14 cellular contexts compared by ENCODE assay signal in the genomic region with DNA sequence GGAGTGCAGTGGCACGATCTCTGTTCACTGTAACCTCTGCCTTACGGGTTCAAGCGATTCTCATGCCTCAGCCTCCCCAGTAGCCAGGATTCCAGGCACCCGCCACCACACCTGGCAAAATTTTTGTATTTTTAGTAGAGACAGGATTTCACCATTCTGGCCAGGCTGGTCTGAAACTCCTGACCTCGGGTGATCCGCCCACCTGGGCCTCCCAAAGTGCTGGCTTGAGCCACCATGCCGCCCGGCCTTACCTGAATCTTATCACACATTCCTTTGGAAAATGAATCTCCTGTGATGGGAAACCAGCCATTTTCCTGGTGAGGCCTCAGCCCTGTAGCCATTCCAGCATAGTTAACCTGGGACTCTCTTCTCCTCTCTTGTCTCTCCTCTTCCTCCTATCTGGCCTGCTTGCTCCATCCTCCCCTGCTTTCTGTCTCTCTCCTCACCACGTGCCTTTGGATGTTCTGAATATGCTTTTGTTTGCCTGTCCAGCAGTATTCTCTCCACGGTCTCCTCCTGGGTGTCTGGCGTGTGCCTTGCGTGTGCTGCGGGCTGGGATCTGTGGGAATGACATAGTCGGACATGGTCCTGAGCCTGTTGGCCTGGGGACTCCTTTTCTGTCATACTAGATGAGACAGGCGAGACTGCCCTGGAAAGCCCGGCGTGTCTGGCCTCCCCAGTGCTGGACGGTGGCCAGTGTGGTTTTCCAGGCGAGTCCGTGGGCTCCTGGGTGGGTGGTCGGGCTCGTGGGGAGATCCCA. TPM values are rescaled to one million over a fixed set of nuclear protein-coding genes. Genes with fewer than 3 reads are reported as not detected.
DNase-seq lines count a peak whose midpoint lies in the region; ATAC-seq and TF ChIP-seq lines count a peak whose summit lies in the region.
"Had no signal": no experiment of that assay in that cellular context is flagged by ENCODE, and none has a peak within 500 bp of the region (broad histone marks: within the 10 kb centered on the region; RNA-seq: fewer than 3 reads in every experiment).

No MANE protein-coding gene starts in this region.

- H3K36me3 ChIP-seq in SK-N-SH (replicated peaks in 1 of 2; ENCODE audit: control insufficient read depth in 1 of 2, insufficient read depth in 2 of 2, low read length in 1 of 2): no peaks in the 10 kb centered on the region
- H3K36me3 ChIP-seq: brain microvascular endothelial cell had no signal

- no peak overlapping the region for H3K9ac ChIP-seq in SK-N-SH

- no peaks in the 10 kb centered on the region for H3K9me3 Mint-ChIP-seq in CD4-positive, alpha-beta T cell
- H3K9me3 Mint-ChIP-seq in activated T-cell treated with anti-CD3 and anti-CD28 coated beads, Interleukin-2, amount 50 U/mL, for 4 hours: no peaks in the 10 kb centered on the region

- peak overlapping the region; percentile 2; the same call in 1 of the 2 replicates for H3K4me2 ChIP-seq in SK-N-SH

- CTCF ChIA-PET in CD4-positive, alpha-beta T cell (lab: Charles Lee): interaction anchor here (1.3 kb wide), 1 partner anchor 34 kb away, joined by 4 read pairs; no protein-coding TSS in a partner anchor
- CTCF ChIA-PET in SK-N-SH (lab: Yijun Ruan, JAX): interaction anchor here (0.8 to 1.8 kb wide), 3 partner anchors 29 to 74 kb away, joined by 5 to 7 read pairs (median 5); no protein-coding TSS in a partner anchor

- no peaks in the 10 kb centered on the region for H3K79me2 ChIP-seq in SK-N-SH (ENCODE audit: insufficient read depth)

- H3K27me3 Mint-ChIP-seq in CD4-positive, alpha-beta T cell: no peaks in the 10 kb centered on the region
- H3K27me3 Mint-ChIP-seq in activated T-cell treated with anti-CD3 and anti-CD28 coated beads, Interleukin-2, amount 50 U/mL, for 4 hours (ENCODE audit: low read depth): no peaks in the 10 kb centered on the region
- H3K27me3 Mint-ChIP-seq: B cell had no signal

- intact Hi-C loops in CD4-positive, alpha-beta T cell (cut with DNase I, micrococcal nuclease): no loop called here

- peaks cover 10 to 79% of the 10 kb centered on the region in 2 experiments; a peak in 2 of 4 replicates for H3K4me1 ChIP-seq in SK-N-SH (ENCODE audit: control insufficient read depth in 1 of 2, insufficient read depth in 2 of 2, low read depth in 1 of 2, low read length in 1 of 2)

- H2AFZ ChIP-seq in SK-N-SH (ENCODE audit: low read depth): no peak overlapping the region

- no peak overlapping the region for H3K4me3 Mint-ChIP-seq in CD4-positive, alpha-beta T cell
- H3K4me3 Mint-ChIP-seq in activated T-cell treated with anti-CD3 and anti-CD28 coated beads, Interleukin-2, amount 50 U/mL, for 4 hours: no peak overlapping the region
- H3K4me3 Mint-ChIP-seq: B cell had no signal

- no peak for TF ChIP-seq CTCF in CD4-positive, alpha-beta T cell (IDR thresholded peaks at IDR 0.05)
- no peak for TF ChIP-seq CTCF in SK-N-SH (IDR thresholded peaks at IDR 0.05)
- no peak for TF ChIP-seq CTCF in fibroblast of pulmonary artery (IDR thresholded peaks at IDR 0.05; ENCODE audit: low read length, missing control alignments)

- H4K20me1 ChIP-seq in SK-N-SH (ENCODE audit: insufficient read depth): peaks cover 8% of the 10 kb centered on the region; the same call in 1 of the 2 replicates

- H3K4me3 ChIP-seq in SK-N-SH (ENCODE audit: low read depth in 2 of 2, low read length in 1 of 2): no peak overlapping the region
- H3K4me3 ChIP-seq in fibroblast of pulmonary artery (replicated peaks; ENCODE audit: low read depth, low read length): no peak overlapping the region

- peaks cover 32% of the 10 kb centered on the region for H3K36me3 Mint-ChIP-seq in CD4-positive, alpha-beta T cell (ENCODE audit: low read depth)
- H3K36me3 Mint-ChIP-seq in activated T-cell treated with anti-CD3 and anti-CD28 coated beads, Interleukin-2, amount 50 U/mL, for 4 hours (ENCODE audit: insufficient read depth): no peaks in the 10 kb centered on the region

- H3K4me1 Mint-ChIP-seq in CD4-positive, alpha-beta T cell (ENCODE audit: low read depth): peaks cover 50% of the 10 kb centered on the region
- H3K4me1 Mint-ChIP-seq in activated T-cell treated with anti-CD3 and anti-CD28 coated beads, Interleukin-2, amount 50 U/mL, for 4 hours (ENCODE audit: low read depth): peaks cover 30% of the 10 kb centered on the region

- DNase-seq in CD4-positive, alpha-beta T cell: no peak
- DNase-seq in SK-N-SH (no peak), fibroblast of pulmonary artery (ENCODE audit: low read depth) (peak; percentile 19), pons (ENCODE audit: low spot score) (peak; percentile 84), NK-92 (lab: John Stamatoyannopoulos, UW; ENCODE audit: unreplicated experiment) (no peak)
- DNase-seq in activated T-cell treated with anti-CD3 and anti-CD28 coated beads, Interleukin-2, amount 50 U/mL, for 4 hours: no peak
- DNase-seq: activated gamma-delta T cell; brain microvascular endothelial cell; DND-41; effector CD8-positive, alpha-beta T cell; left colon; stimulated activated CD4-positive, alpha-beta T cell treated with anti-CD3 and anti-CD28 coated beads, Interleukin-12 subunit alpha, Interleukin-12 subunit beta, amount 100 ng/mL, for 4 hours had no signal

- H3K9me3 ChIP-seq in CD4-positive, alpha-beta T cell (ENCODE audit: control insufficient read depth, low read length): no peaks in the 10 kb centered on the region
- H3K9me3 ChIP-seq in SK-N-SH: no peaks in the 10 kb centered on the region

- H3K27ac Mint-ChIP-seq in CD4-positive, alpha-beta T cell: peak overlapping the region; percentile 47
- H3K27ac Mint-ChIP-seq: B cell had no signal

- no peaks in the 10 kb centered on the region for H3F3A ChIP-seq in SK-N-SH (replicated peaks; ENCODE audit: insufficient read depth)

- H3K27ac ChIP-seq in CD4-positive, alpha-beta T cell (ENCODE audit: low read depth, low read length): no peak overlapping the region
- H3K27ac ChIP-seq in SK-N-SH (ENCODE audit: low read depth in 2 of 2, low read length in 1 of 2): peak overlapping the region in 1 of 2 experiments; percentile 69; a peak in 2 of 4 replicates
- H3K27ac ChIP-seq: brain microvascular endothelial cell had no signal

- WGBS in SK-N-SH (ENCODE audit: low lambda C conversion rate): 74% methylated on average over 22 of the region's 22 CpGs

- no peaks in the 10 kb centered on the region for H3K27me3 ChIP-seq in CD4-positive, alpha-beta T cell (ENCODE audit: control insufficient read depth, insufficient read depth, low read length)
- H3K27me3 ChIP-seq in SK-N-SH (ENCODE audit: insufficient read depth): no peaks in the 10 kb centered on the region
- H3K27me3 ChIP-seq: brain microvascular endothelial cell had no signal

- no peak for TF ChIP-seq RAD21 in SK-N-SH (IDR thresholded peaks at IDR 0.05; ENCODE audit: low read length)

- no peaks in the 10 kb centered on the region for H3K9me2 ChIP-seq in SK-N-SH

- no peak for ATAC-seq in CD4-positive, alpha-beta T cell (ENCODE audit: poor library complexity)
- no peak for ATAC-seq in GM21786 (IDR thresholded peaks at IDR 0.05; ENCODE audit: unreplicated experiment)
- no peak for ATAC-seq in activated T-cell treated with anti-CD3 and anti-CD28 coated beads, Interleukin-2, amount 50 U/mL, for 4 hours
- ATAC-seq: left colon had no signal

- no peak for TF ChIP-seq EP300 in SK-N-SH (IDR thresholded peaks at IDR 0.05; ENCODE audit: borderline replicate concordance in 1 of 2, low read depth in 1 of 2, low read length in 1 of 2)

- POLR2A ChIA-PET in CD4-positive, alpha-beta T cell (lab: Charles Lee): interaction anchor here (0.7 to 0.9 kb wide), 3 partner anchors 22 to 342 kb away, joined by 3 read pairs; no protein-coding TSS in a partner anchor
- POLR2A ChIA-PET in SK-N-SH (lab: Yijun Ruan, JAX): no interaction called here

TF ChIP-seq in SK-N-SH, 30 proteins besides CTCF, POLR2A, EP300 and RAD21:
- TF ChIP-seq ELF1 (IDR thresholded peaks at IDR 0.05): no peak
- TF ChIP-seq MXI1 (IDR thresholded peaks at IDR 0.05; ENCODE audit: low read depth, low read length): 0 out of 2 replicates have a peak, but pooled peaks have one; percentile 37

RNA-seq across cellular contexts. Expression of a gene that starts 57.9 kb away (rescaled TPM):
- 10 to 100 TPM; 24.9 to 27.9 TPM for total RNA-seq in CD4-positive, alpha-beta T cell
- polyA plus RNA-seq in SK-N-SH (2012; rRNA removed): 34.6 and 77.0 TPM in 2 replicates
- 42.6 and 64.9 TPM in 2 replicates for polyA plus RNA-seq in SK-N-SH (2012; cell fraction: cytosol; rRNA removed)
- 45.4 and 53.6 TPM in 2 replicates for polyA plus RNA-seq in SK-N-SH (2012; cell fraction: nucleus; rRNA removed)
- 10 to 100 TPM; 40.8 to 44.7 (median 43.3) TPM for total RNA-seq in activated T-cell treated with anti-CD3 and anti-CD28 coated beads, Interleukin-2, amount 50 U/mL, for 4 hours

Comparison
In these comparisons a context has a peak if more than half of its experiments do, and no peak if none do; other contexts are left out.
1. DNase-seq: peak in fibroblast of pulmonary artery (single experiment) and pons (single experiment); none in CD4-positive, alpha-beta T cell (0 of 10), SK-N-SH (single experiment), NK-92 (single experiment) and activated T-cell treated with anti-CD3 and anti-CD28 coated beads, Interleukin-2, amount 50 U/mL, for 4 hours (single experiment).